In genomic region chr1:90502194-90502593, GRCh38 we compare ENCODE assay signal across 12 cellular contexts.
DNase-seq lines count a peak whose midpoint lies in the region; ATAC-seq, FAIRE-seq and TF ChIP-seq lines count a peak whose summit lies in the region.
"Had no signal": no experiment of that assay in that cellular context is flagged by ENCODE, and none has a peak within 500 bp of the region (broad histone marks: within the 10 kb centered on the region; RNA-seq: fewer than 3 reads in every experiment).

No MANE protein-coding gene starts in this region.

- H3K9ac ChIP-seq in HUES64 (ENCODE audit: low read depth, low read length) (no peak overlapping the region), GM12878 (ENCODE audit: control insufficient read depth, insufficient read depth, low read length) (no peak overlapping the region)

- H3K36me3 Mint-ChIP-seq in activated naive CD4-positive, alpha-beta T cell treated with anti-CD3 and anti-CD28 coated beads, Interleukin-2, amount 10 ng/mL, durations not matched to agents 7 days and 5 days = no peaks in the 10 kb centered on the region
- H3K36me3 Mint-ChIP-seq in MCF 10A (ENCODE audit: insufficient read depth, unreplicated experiment) = no peaks in the 10 kb centered on the region
- H3K36me3 Mint-ChIP-seq: CD14-positive monocyte; CD8-positive, alpha-beta memory T cell had no signal

- no peak for TF ChIP-seq EP300 in GM12878 (IDR thresholded peaks at IDR 0.05; ENCODE audit: borderline replicate concordance in 1 of 2, control insufficient read depth in 1 of 2, low read depth in 2 of 2, low read length in 2 of 2)

- no peaks in the 10 kb centered on the region for H3K9me3 ChIP-seq in HUES64 (ENCODE audit: insufficient read depth, low read depth, low read length)
- H3K9me3 ChIP-seq in GM12878 (replicated peaks; ENCODE audit: control insufficient read depth, insufficient read depth, low read length) = no peaks in the 10 kb centered on the region
- H3K9me3 ChIP-seq: A549 had no signal

- SMC1A ChIA-PET in GM12878 (lab: Charles Lee; ENCODE audit: uncharacterized antibody, unreplicated experiment) = interaction anchor here (1.0 to 4.3 kb wide), 11 partner anchors 8 to 370 kb away, joined by 3 to 28 read pairs (median 5); no protein-coding TSS in a partner anchor

- TF ChIP-seq CTCF in GM12878 (IDR thresholded peaks at IDR 0.05 in 2 of 3, conservative IDR thresholded peaks at IDR 0.05 in 1 of 3; ENCODE audit: control insufficient read depth in 2 of 3, extremely low read depth in 1 of 3, insufficient read depth in 1 of 3, low read depth in 3 of 3, low read length in 3 of 3) = no peak
- no peak for TF ChIP-seq CTCF in MCF 10A (IDR thresholded peaks at IDR 0.05; ENCODE audit: unreplicated experiment)

- H3K27me3 Mint-ChIP-seq in activated naive CD4-positive, alpha-beta T cell treated with anti-CD3 and anti-CD28 coated beads, Interleukin-2, amount 10 ng/mL, durations not matched to agents 7 days and 5 days = no peaks in the 10 kb centered on the region
- peaks cover 12% of the 10 kb centered on the region for H3K27me3 Mint-ChIP-seq in MCF 10A (ENCODE audit: insufficient read depth, unreplicated experiment)

- no peaks in the 10 kb centered on the region for H3K4me1 Mint-ChIP-seq in activated naive CD4-positive, alpha-beta T cell treated with anti-CD3 and anti-CD28 coated beads, Interleukin-2, amount 10 ng/mL, durations not matched to agents 7 days and 5 days
- no peaks in the 10 kb centered on the region for H3K4me1 Mint-ChIP-seq in MCF 10A (ENCODE audit: insufficient read depth, unreplicated experiment)
- H3K4me1 Mint-ChIP-seq: CD14-positive monocyte; CD8-positive, alpha-beta memory T cell had no signal

- no peak for FAIRE-seq in GM12878 (lab: Jason Lieb, UNC)
- FAIRE-seq: A549, HepG2 had no signal

- in situ Hi-C loops in GM12878 (cut with MboI) = no loop called here

- intact Hi-C loops in GM12878 (cut with micrococcal nuclease; ENCODE audit: unreplicated experiment) (no loop called here), MCF 10A (cut with micrococcal nuclease) (no loop called here)

- H3K36me3 ChIP-seq in HUES64 (ENCODE audit: insufficient read depth, low read length) (no peaks in the 10 kb centered on the region), GM12878 (ENCODE audit: control insufficient read depth in 2 of 2, insufficient read depth in 2 of 2, low read length in 1 of 2) (no peaks in the 10 kb centered on the region)

- H3K4me3 ChIP-seq in HUES64 (ENCODE audit: low read length) (no peak overlapping the region), GM12878 (no peak overlapping the region)
- H3K4me3 ChIP-seq: A549 had no signal

- 53% methylated on average over 7 of the region's 7 CpGs for WGBS in HUES64
- 20% methylated on average over 7 of the region's 7 CpGs for WGBS in GM12878 (ENCODE audit: insufficient coverage, insufficient replicate concordance, low lambda C conversion rate, missing lambda C conversion rate)

- H3K27ac ChIP-seq in HUES64 (ENCODE audit: low read depth, low read length) (peak overlapping the region; percentile 32; the same call in 1 of the 2 replicates), GM12878 (ENCODE audit: control insufficient read depth, insufficient read depth) (no peak overlapping the region)
- H3K27ac ChIP-seq: A549 had no signal

- H2AFZ ChIP-seq in GM12878 (ENCODE audit: control insufficient read depth, low read depth, low read length) = no peak overlapping the region

- RAD21 ChIA-PET in GM12878 (lab: Charles Lee; ENCODE audit: unreplicated experiment) = interaction anchor here (1.0 to 2.5 kb wide), 8 partner anchors 9 to 77 kb away, joined by 4 to 22 read pairs (median 6); no protein-coding TSS in a partner anchor

- no peak for TF ChIP-seq POLR2A in GM12878 (IDR thresholded peaks at IDR 0.05; ENCODE audit: low read depth, low read length)

- no peak for TF ChIP-seq RAD21 in GM12878 (IDR thresholded peaks at IDR 0.05; ENCODE audit: insufficient read depth, low read depth, low read length)

- no peaks in the 10 kb centered on the region for H4K20me1 ChIP-seq in GM12878 (ENCODE audit: control insufficient read depth, insufficient read depth)

- no peaks in the 10 kb centered on the region for H3K9me3 Mint-ChIP-seq in activated naive CD4-positive, alpha-beta T cell treated with anti-CD3 and anti-CD28 coated beads, Interleukin-2, amount 10 ng/mL, durations not matched to agents 7 days and 5 days
- no peaks in the 10 kb centered on the region for H3K9me3 Mint-ChIP-seq in MCF 10A (ENCODE audit: unreplicated experiment)
- H3K9me3 Mint-ChIP-seq: CD8-positive, alpha-beta memory T cell had no signal

- peak; percentile 32 for ATAC-seq in GM12878
- ATAC-seq in HG03045 (IDR thresholded peaks at IDR 0.05; ENCODE audit: unreplicated experiment) = no peak
- ATAC-seq: A549, HCT116, HepG2 had no signal

- POLR2A ChIA-PET in GM12878 (lab: Charles Lee) (interaction anchor here (1.2 to 1.5 kb wide), 3 partner anchors 8 to 26 kb away, joined by 3 to 5 read pairs (median 4); no protein-coding TSS in a partner anchor), MCF 10A (lab: Yijun Ruan, JAX) (no interaction called here)

- no peak overlapping the region for H3K27ac Mint-ChIP-seq in activated naive CD4-positive, alpha-beta T cell treated with anti-CD3 and anti-CD28 coated beads, Interleukin-2, amount 10 ng/mL, durations not matched to agents 7 days and 5 days
- H3K27ac Mint-ChIP-seq in MCF 10A (ENCODE audit: low read depth, unreplicated experiment) = no peak overlapping the region
- H3K27ac Mint-ChIP-seq: CD14-positive monocyte had no signal

- H3K4me1 ChIP-seq in HUES64 (ENCODE audit: insufficient read depth, low read length) (peaks cover 26% of the 10 kb centered on the region), GM12878 (ENCODE audit: control insufficient read depth, insufficient read depth, low read length) (no peaks in the 10 kb centered on the region)
- H3K4me1 ChIP-seq: A549 had no signal

- CTCF ChIA-PET in GM12878 (lab: Yijun Ruan, JAX) (interaction anchor here (0.8 to 1.7 kb wide), 9 partner anchors 8 to 137 kb away, joined by 3 to 10 read pairs (median 4); no protein-coding TSS in a partner anchor), MCF 10A (lab: Yijun Ruan, JAX) (interaction anchor here (0.8 to 1.0 kb wide), 2 partner anchors 10 to 78 kb away, joined by 3 to 5 read pairs; no protein-coding TSS in a partner anchor)
- CTCF ChIA-PET in activated naive CD4-positive, alpha-beta T cell treated with anti-CD3 and anti-CD28 coated beads, Interleukin-2, amount 10 ng/mL, durations not matched to agents 7 days and 5 days (lab: Charles Lee) = interaction anchor here (0.6 kb wide), 1 partner anchor 8 kb away, joined by 3 read pairs; no protein-coding TSS in a partner anchor

- H3K27me3 ChIP-seq in HUES64 (ENCODE audit: insufficient read depth, low read length) (no peaks in the 10 kb centered on the region), GM12878 (replicated peaks in 1 of 2; ENCODE audit: control insufficient read depth in 2 of 2, insufficient read depth in 2 of 2, low read length in 1 of 2) (no peaks in the 10 kb centered on the region)

- no TSS peak for BruUV-seq in GM12878 (replicated peaks; lab: Mats Ljungman, UMichigan)
- no TSS peak for BruUV-seq in MCF 10A (replicated peaks; lab: Mats Ljungman, UMichigan)

- H3K4me3 Mint-ChIP-seq in activated naive CD4-positive, alpha-beta T cell treated with anti-CD3 and anti-CD28 coated beads, Interleukin-2, amount 10 ng/mL, durations not matched to agents 7 days and 5 days = no peak overlapping the region
- H3K4me3 Mint-ChIP-seq in MCF 10A (ENCODE audit: unreplicated experiment) = no peak overlapping the region
- H3K4me3 Mint-ChIP-seq: CD14-positive monocyte; CD8-positive, alpha-beta memory T cell had no signal

- no peak overlapping the region for H3K4me2 ChIP-seq in GM12878 (ENCODE audit: control insufficient read depth, insufficient read depth)
- H3K4me2 ChIP-seq: A549 had no signal

- DNase-seq in GM12878 (ENCODE audit: low read depth, low spot score) (no peak), left kidney (ENCODE audit: low read depth, low spot score) (peak; percentile 4), H4 (ENCODE audit: low spot score) (no peak), MCF 10A (ENCODE audit: unreplicated experiment) (no peak)
- no peak for DNase-seq in activated naive CD4-positive, alpha-beta T cell treated with anti-CD3 and anti-CD28 coated beads, Interleukin-2, amount 10 ng/mL, durations not matched to agents 7 days and 5 days
- DNase-seq: CD8-positive, alpha-beta memory T cell had no signal

- H3K79me2 ChIP-seq in GM12878 (ENCODE audit: control insufficient read depth, insufficient read depth, low read length) = no peaks in the 10 kb centered on the region

TF ChIP-seq in GM12878, 131 proteins besides CTCF, POLR2A, EP300 and RAD21:
- TF ChIP-seq, protein P1, sequence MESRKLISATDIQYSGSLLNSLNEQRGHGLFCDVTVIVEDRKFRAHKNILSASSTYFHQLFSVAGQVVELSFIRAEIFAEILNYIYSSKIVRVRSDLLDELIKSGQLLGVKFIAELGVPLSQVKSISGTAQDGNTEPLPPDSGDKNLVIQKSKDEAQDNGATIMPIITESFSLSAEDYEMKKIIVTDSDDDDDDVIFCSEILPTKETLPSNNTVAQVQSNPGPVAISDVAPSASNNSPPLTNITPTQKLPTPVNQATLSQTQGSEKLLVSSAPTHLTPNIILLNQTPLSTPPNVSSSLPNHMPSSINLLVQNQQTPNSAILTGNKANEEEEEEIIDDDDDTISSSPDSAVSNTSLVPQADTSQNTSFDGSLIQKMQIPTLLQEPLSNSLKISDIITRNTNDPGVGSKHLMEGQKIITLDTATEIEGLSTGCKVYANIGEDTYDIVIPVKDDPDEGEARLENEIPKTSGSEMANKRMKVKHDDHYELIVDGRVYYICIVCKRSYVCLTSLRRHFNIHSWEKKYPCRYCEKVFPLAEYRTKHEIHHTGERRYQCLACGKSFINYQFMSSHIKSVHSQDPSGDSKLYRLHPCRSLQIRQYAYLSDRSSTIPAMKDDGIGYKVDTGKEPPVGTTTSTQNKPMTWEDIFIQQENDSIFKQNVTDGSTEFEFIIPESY (IDR thresholded peaks at IDR 0.05) = no peak
- TF ChIP-seq PML (IDR thresholded peaks at IDR 0.05; ENCODE audit: low read length) (no peak), HDGF (IDR thresholded peaks at IDR 0.05) (no peak), BCL11A (IDR thresholded peaks at IDR 0.05; ENCODE audit: low read depth, low read length) (peak; percentile 9; the same call in 1 of the 2 replicates), NR2F1 (conservative IDR thresholded peaks at IDR 0.05) (peak; percentile 38; the same call in 1 of the 2 replicates), USF2 (IDR thresholded peaks at IDR 0.05; ENCODE audit: borderline replicate concordance, low read depth, low read length) (no peak)
